ENCODE assay signal across 26 cellular contexts in genomic region chr5:41966706-41967105, GRCh38. TPM values are rescaled to one million over a fixed set of nuclear protein-coding genes. Genes with fewer than 3 reads are reported as not detected.
DNase-seq lines count a peak whose midpoint lies in the region; ATAC-seq and TF ChIP-seq lines count a peak whose summit lies in the region.
"Had no signal": no experiment of that assay in that cellular context is flagged by ENCODE, and none has a peak within 500 bp of the region (broad histone marks: within the 10 kb centered on the region; RNA-seq: fewer than 3 reads in every experiment).

No MANE protein-coding gene starts in this region.

- H2AK5ac ChIP-seq in neuronal stem cell (ENCODE audit: low read depth, low read length), result no peak overlapping the region

- H3K79me1 ChIP-seq in neuronal stem cell (ENCODE audit: low read depth, low read length), result no peaks in the 10 kb centered on the region

- no peak overlapping the region for H2BK5ac ChIP-seq in neuronal stem cell (ENCODE audit: low read length)

- H3K9ac ChIP-seq in neuronal stem cell (ENCODE audit: low read depth, low read length, poor library complexity), result no peak overlapping the region

- intact Hi-C loops in thyroid gland (cut with DNase I), result no loop called here

- TF ChIP-seq POLR2A in thyroid gland (IDR thresholded peaks at IDR 0.05), result no peak

- no peak overlapping the region for H3K4me2 ChIP-seq in neuronal stem cell (ENCODE audit: insufficient read depth, low read length, poor library complexity, severe bottlenecking)
- H3K4me2 ChIP-seq: A549 had no signal

- no peak overlapping the region for H4K91ac ChIP-seq in neuronal stem cell (ENCODE audit: low read depth, low read length, poor library complexity)

- H3K36me3 ChIP-seq in neuronal stem cell (replicated peaks in 1 of 2; ENCODE audit: control insufficient read depth in 2 of 2, insufficient read depth in 2 of 2, low read length in 2 of 2), result no peaks in the 10 kb centered on the region
- H3K36me3 ChIP-seq in thyroid gland, result no peaks in the 10 kb centered on the region
- H3K36me3 ChIP-seq: SJCRH30 had no signal

- H3K4ac ChIP-seq in neuronal stem cell (ENCODE audit: low read length), result no peak overlapping the region

- ATAC-seq in GM18907 (IDR thresholded peaks at IDR 0.05; ENCODE audit: unreplicated experiment) (peak; percentile 81), HG02678 (IDR thresholded peaks at IDR 0.05; ENCODE audit: unreplicated experiment) (peak; percentile 82), HG03565 (IDR thresholded peaks at IDR 0.05; ENCODE audit: unreplicated experiment) (no peak), HG02642 (IDR thresholded peaks at IDR 0.05; ENCODE audit: poor library complexity, unreplicated experiment) (no peak)
- ATAC-seq: A549, GM12878, HCT116, SK-N-SH treated with all-trans-retinoic acid at 6 μM for 48 hours, T-helper 17 cell had no signal

- H3K27ac ChIP-seq in neuronal stem cell (replicated peaks; ENCODE audit: low read length) (no peak overlapping the region), thyroid gland (no peak overlapping the region)
- H3K27ac ChIP-seq: A549, SJCRH30 had no signal

- no peak overlapping the region for H3K23ac ChIP-seq in neuronal stem cell (ENCODE audit: low read depth, low read length, poor library complexity)

- TF ChIP-seq CTCF in thyroid gland (IDR thresholded peaks at IDR 0.05), result no peak

- H3K27me3 ChIP-seq in neuronal stem cell (ENCODE audit: control insufficient read depth in 3 of 3, insufficient read depth in 3 of 3, low read depth in 1 of 3, low read length in 3 of 3), result no peaks in the 10 kb centered on the region
- H3K27me3 ChIP-seq in thyroid gland, result no peaks in the 10 kb centered on the region
- H3K27me3 ChIP-seq: SJCRH30 had no signal

- H4K8ac ChIP-seq in neuronal stem cell (ENCODE audit: low read depth, low read length), result no peak overlapping the region

- WGBS in neuronal stem cell (ENCODE audit: extremely low coverage in 2 of 2, insufficient read length in 2 of 2, insufficient replicate concordance in 1 of 2), 2 donors, result no CpG with 5 or more reads among the region's 3 CpGs
- WGBS in thyroid gland, 2 donors, result 61 to 80% methylated on average over 3 of the region's 3 CpGs

- no peak overlapping the region for H2BK15ac ChIP-seq in neuronal stem cell (ENCODE audit: low read length)

- no peak overlapping the region for H2BK120ac ChIP-seq in neuronal stem cell (ENCODE audit: low read depth, low read length)

- H2AFZ ChIP-seq in neuronal stem cell (ENCODE audit: low read length), result no peak overlapping the region

- H3K14ac ChIP-seq in neuronal stem cell (ENCODE audit: low read length), result no peak overlapping the region

- H3K18ac ChIP-seq in neuronal stem cell (ENCODE audit: low read length), result no peak overlapping the region

- no peaks in the 10 kb centered on the region for H3K9me3 ChIP-seq in neuronal stem cell (replicated peaks in 1 of 2; ENCODE audit: control insufficient read depth in 2 of 2, insufficient read depth in 1 of 2, low read depth in 1 of 2, low read length in 2 of 2)
- no peaks in the 10 kb centered on the region for H3K9me3 ChIP-seq in thyroid gland
- H3K9me3 ChIP-seq: A549, SJCRH30 had no signal

- DNase-seq in HK-2 (ENCODE audit: unreplicated experiment), result peak; percentile 8
- DNase-seq in neuronal stem cell (ENCODE audit: low spot score), result no peak
- DNase-seq in thyroid gland, result no peak
- DNase-seq: C1 segment of cervical spinal cord; CD4-positive, alpha-beta memory T cell; COR-L47; DMS79; EL; GDM1; KBM-7; NCI-H1105 treated with DMSO at 0.1 percent for 48 hours; NCI-H146; NCI-H1930; NCI-H2107; NCI-H524; NCI-H774; SJCRH30; T-helper 17 cell had no signal

- H3K4me3 ChIP-seq in neuronal stem cell (ENCODE audit: low read length in 2 of 2) (no peak overlapping the region), thyroid gland (replicated peaks in 1 of 3) (no peak overlapping the region)
- H3K4me3 ChIP-seq: A549, GM12878, SJCRH30 had no signal

- H3K4me1 ChIP-seq in neuronal stem cell (ENCODE audit: control insufficient read depth in 2 of 2, insufficient read depth in 1 of 2, low read depth in 1 of 2, low read length in 2 of 2) (no peaks in the 10 kb centered on the region), thyroid gland (no peaks in the 10 kb centered on the region)
- H3K4me1 ChIP-seq: A549, SJCRH30 had no signal

- no peak overlapping the region for H2BK12ac ChIP-seq in neuronal stem cell (ENCODE audit: low read length)

RNA-seq across cellular contexts. Expression of gene FBXO4, which starts 41.6 kb away (rescaled TPM):
- polyA plus RNA-seq in neuronal stem cell (2013, experiment 1 of 2), result 5.7 TPM
- polyA plus RNA-seq in neuronal stem cell (2013, experiment 2 of 2), result 5.3 TPM
- 10 to 100 TPM; 22.0 to 26.5 (median 23.4) TPM for total RNA-seq in thyroid gland

Comparison
In these comparisons a context has a peak if more than half of its experiments do, and no peak if none do; other contexts are left out.
1. ATAC-seq: peak in GM18907 (single experiment) and HG02678 (single experiment); none in HG03565 (single experiment) and HG02642 (single experiment).